14 cellular contexts compared by ENCODE assay signal in genomic region chr1:2270260-2271100, GRCh38. TPM values are rescaled to one million over a fixed set of nuclear protein-coding genes. Genes with fewer than 3 reads are reported as not detected.
DNase-seq lines count a peak whose midpoint lies in the region; ATAC-seq, FAIRE-seq and TF ChIP-seq lines count a peak whose summit lies in the region.
"Had no signal": no experiment of that assay in that cellular context is flagged by ENCODE, and none has a peak within 500 bp of the region (broad histone marks: within the 10 kb centered on the region; RNA-seq: fewer than 3 reads in every experiment).

No MANE protein-coding gene starts in this region.

- DNase-seq in NT2/D1 (ENCODE audit: low read depth, low spot score) (no peak), H1 (ENCODE audit: low read depth in 1 of 2, low spot score in 2 of 2) (no peak), lower lobe of right lung (no peak), smooth muscle cell (lab: John Stamatoyannopoulos, UW; ENCODE audit: unreplicated experiment) (peak; percentile 19), left lung (no peak), ureter (ENCODE audit: low spot score) (no peak), GM10248 (ENCODE audit: extremely low spot score) (no peak), H4 (ENCODE audit: low spot score) (no peak)
- DNase-seq: activated CD4-positive, alpha-beta T cell treated with anti-CD3 and anti-CD28 coated beads for 48 hours; activated effector memory CD4-positive, alpha-beta T cell treated with Interleukin-2 at 50 U/mL for 16 hours; CD8-positive, alpha-beta T cell; HFFc6; hippocampal formation; stimulated activated CD4-positive, alpha-beta T cell treated with anti-CD3 and anti-CD28 coated beads, Interleukin-4, amount 100 ng/mL, for 1 hour had no signal

- H3K27me3 ChIP-seq in NT2/D1 (ENCODE audit: insufficient read depth, insufficient read length) (no peaks in the 10 kb centered on the region), H1 (replicated peaks in 1 of 4; ENCODE audit: control insufficient read depth in 3 of 4, extremely low read depth in 1 of 4, insufficient read depth in 3 of 4, low read length in 3 of 4) (no peaks in the 10 kb centered on the region), lower lobe of right lung (ENCODE audit: low read depth) (no peaks in the 10 kb centered on the region), smooth muscle cell (ENCODE audit: low read depth) (no peaks in the 10 kb centered on the region), left lung (no peaks in the 10 kb centered on the region)

- no peak overlapping the region for H4K5ac ChIP-seq in H1 (ENCODE audit: insufficient read length, low read depth, low read length)

- no peak overlapping the region for H3K14ac ChIP-seq in H1 (ENCODE audit: insufficient read length)

- peak overlapping the region; percentile 48 for H3K4ac ChIP-seq in H1 (replicated peaks; ENCODE audit: insufficient read length, low read depth, low read length)

- intact Hi-C loops in lower lobe of right lung (cut with DNase I), result no loop called here
- intact Hi-C loops in left lung (cut with DNase I), result no loop called here

- ATAC-seq in lower lobe of right lung (no peak), left lung (no peak)
- ATAC-seq: CD8-positive, alpha-beta T cell had no signal

- H3K56ac ChIP-seq in H1 (replicated peaks; ENCODE audit: insufficient read length, low read depth, low read length), result no peak overlapping the region

- no peak for TF ChIP-seq RAD21 in H1 (IDR thresholded peaks at IDR 0.05 in 1 of 2, conservative IDR thresholded peaks at IDR 0.05 in 1 of 2; ENCODE audit: low read depth in 2 of 2, low read length in 2 of 2)

- no peak overlapping the region for H2AFZ ChIP-seq in H1 (ENCODE audit: low read length)
- H2AFZ ChIP-seq in smooth muscle cell (ENCODE audit: low read depth), result no peak overlapping the region

- H3K79me2 ChIP-seq in H1 (ENCODE audit: control insufficient read depth in 1 of 2, insufficient read depth in 2 of 2, low read length in 2 of 2), result peaks cover 45 to 98% of the 10 kb centered on the region in 2 experiments; a peak in 3 of 4 replicates
- peaks cover 99% of the 10 kb centered on the region for H3K79me2 ChIP-seq in smooth muscle cell (ENCODE audit: low read depth)

- H3K4me1 ChIP-seq in NT2/D1 (ENCODE audit: insufficient read depth, insufficient read length) (peaks cover 37% of the 10 kb centered on the region), H1 (replicated peaks in 1 of 4; ENCODE audit: control insufficient read depth in 3 of 4, insufficient read depth in 4 of 4, low read length in 3 of 4) (peaks cover 0 to 30% (median 20%) of the 10 kb centered on the region in 4 experiments; a peak in 5 of 7 replicates), lower lobe of right lung (peaks cover 93% of the 10 kb centered on the region), smooth muscle cell (ENCODE audit: low read depth) (peaks cover 43% of the 10 kb centered on the region), left lung (peaks cover 72 to 98% of the 10 kb centered on the region in 2 donors)

- no peak for TF ChIP-seq EP300 in H1 (IDR thresholded peaks at IDR 0.05; ENCODE audit: borderline replicate concordance in 1 of 2, low read depth in 2 of 2, low read length in 2 of 2)

- POLR2A ChIA-PET in H1 (lab: Charles Lee; ENCODE audit: partially characterized antibody) (no interaction called here), GM10248 (lab: Yijun Ruan, JAX) (no interaction called here)

- H3K4me2 ChIP-seq in H1 (ENCODE audit: insufficient read depth in 1 of 2, low read depth in 2 of 2, low read length in 2 of 2) (no peak overlapping the region), smooth muscle cell (peak overlapping the region; percentile 70)

- H3K9me3 ChIP-seq in NT2/D1 (ENCODE audit: insufficient read depth, low read length) (no peaks in the 10 kb centered on the region), H1 (ENCODE audit: insufficient read depth in 2 of 2, low read depth in 1 of 2, low read length in 1 of 2) (no peaks in the 10 kb centered on the region), lower lobe of right lung (no peaks in the 10 kb centered on the region), smooth muscle cell (replicated peaks; ENCODE audit: low read depth) (no peaks in the 10 kb centered on the region), left lung (no peaks in the 10 kb centered on the region)

- TF ChIP-seq CTCF in H1 (IDR thresholded peaks at IDR 0.05; ENCODE audit: control extremely low read depth in 1 of 3, insufficient read depth in 1 of 3, low read depth in 1 of 3, low read length in 3 of 3) (no peak), lower lobe of right lung (IDR thresholded peaks at IDR 0.05) (no peak), smooth muscle cell (IDR thresholded peaks at IDR 0.05; ENCODE audit: borderline replicate concordance, insufficient read depth, poor library complexity, severe bottlenecking) (no peak), left lung (IDR thresholded peaks at IDR 0.05) (no peak), GM10248 (IDR thresholded peaks at IDR 0.05; ENCODE audit: control extremely low read depth, extremely low read depth, low read depth, missing control alignments) (no peak)

- H4K8ac ChIP-seq in H1 (ENCODE audit: extremely low read depth, insufficient read depth, low read length), result peak overlapping the region; percentile 53; the same call in 1 of the 2 replicates

- H3F3A ChIP-seq in smooth muscle cell (ENCODE audit: low read depth), result no peaks in the 10 kb centered on the region

- H2BK5ac ChIP-seq in H1 (ENCODE audit: low read depth, low read length), result peak overlapping the region; percentile 52; the same call in 1 of the 2 replicates

- no peak overlapping the region for H2BK120ac ChIP-seq in H1 (replicated peaks; ENCODE audit: low read depth, low read length)

- H2BK20ac ChIP-seq in H1 (ENCODE audit: low read length), result no peak overlapping the region

- peak overlapping the region; percentile 32 for H3K9ac ChIP-seq in NT2/D1 (ENCODE audit: insufficient read length, low read depth)
- H3K9ac ChIP-seq in H1 (replicated peaks in 1 of 4; ENCODE audit: extremely low read depth in 1 of 4, low read depth in 3 of 4, low read length in 3 of 4), result no peak overlapping the region
- H3K9ac ChIP-seq in smooth muscle cell (ENCODE audit: low read depth), result no peak overlapping the region

- no peak overlapping the region for H3K23ac ChIP-seq in H1 (ENCODE audit: insufficient read length)

- peaks cover 6% of the 10 kb centered on the region for H3K36me3 ChIP-seq in NT2/D1 (ENCODE audit: insufficient read depth, insufficient read length, low read length)
- H3K36me3 ChIP-seq in H1 (ENCODE audit: control insufficient read depth in 2 of 4, insufficient read depth in 4 of 4, low read length in 3 of 4), result no peaks in the 10 kb centered on the region
- H3K36me3 ChIP-seq in lower lobe of right lung, result no peaks in the 10 kb centered on the region
- no peaks in the 10 kb centered on the region for H3K36me3 ChIP-seq in smooth muscle cell (ENCODE audit: low read depth)
- no peaks in the 10 kb centered on the region for H3K36me3 ChIP-seq in left lung

- H3K79me1 ChIP-seq in H1 (ENCODE audit: low read depth, low read length), result peaks cover 38% of the 10 kb centered on the region

- no peak for TF ChIP-seq POLR2A in H1 (IDR thresholded peaks at IDR 0.05; ENCODE audit: control extremely low read depth in 1 of 2, low read depth in 2 of 2, low read length in 2 of 2)

- H4K20me1 ChIP-seq in H1 (replicated peaks in 1 of 2; ENCODE audit: control insufficient read depth in 1 of 2, insufficient read depth in 2 of 2, low read length in 2 of 2) (peaks cover 37 to 76% of the 10 kb centered on the region in 2 experiments), smooth muscle cell (ENCODE audit: low read depth) (peaks cover 100% of the 10 kb centered on the region)

- no peak overlapping the region for H2BK15ac ChIP-seq in H1 (ENCODE audit: low read length)

- H2BK12ac ChIP-seq in H1 (ENCODE audit: low read depth, low read length), result peak overlapping the region; percentile 43; the same call in 1 of the 2 replicates

- H3K23me2 ChIP-seq in H1 (ENCODE audit: low read depth, low read length), result no peaks in the 10 kb centered on the region

- CTCF ChIA-PET in H1 (lab: Charles Lee; ENCODE audit: partially characterized antibody) (interaction anchor here (1.3 kb wide), 1 partner anchor 37 kb away, joined by 4 read pairs; no protein-coding TSS in a partner anchor), GM10248 (lab: Yijun Ruan, JAX) (no interaction called here)

- H3K4me3 ChIP-seq in NT2/D1 (ENCODE audit: insufficient read length, low read depth) (no peak overlapping the region), H1 (ENCODE audit: extremely low read depth in 1 of 4, insufficient read depth in 2 of 4, low read depth in 3 of 4, low read length in 4 of 4) (no peak overlapping the region), lower lobe of right lung (no peak overlapping the region), smooth muscle cell (no peak overlapping the region), left lung (no peak overlapping the region)

- FAIRE-seq in H1 (lab: Jason Lieb, UNC), result no peak

- no peak overlapping the region for H4K91ac ChIP-seq in H1 (replicated peaks; ENCODE audit: insufficient read length, low read length)

- H3K18ac ChIP-seq in H1 (ENCODE audit: extremely low read depth, low read length), result peak overlapping the region; percentile 71; the same call in 1 of the 2 replicates

- no peak overlapping the region for H2AK5ac ChIP-seq in H1 (ENCODE audit: low read depth, low read length)

- 0 out of 2 replicates have a peak overlapping the region, but pooled peaks have one; percentile 15 for H3K27ac ChIP-seq in H1 (ENCODE audit: low read depth, low read length)
- H3K27ac ChIP-seq in lower lobe of right lung, result peak overlapping the region; percentile 37
- H3K27ac ChIP-seq in smooth muscle cell (ENCODE audit: low read depth), result peak overlapping the region; percentile 13
- no peak overlapping the region for H3K27ac ChIP-seq in left lung

- 85% methylated on average over 26 of the region's 27 CpGs; no CpG with 5 or more reads in 1 of the 2 experiments for WGBS in H1 (ENCODE audit: extremely low coverage in 1 of 2, insufficient coverage in 1 of 2, insufficient read length in 1 of 2, insufficient replicate concordance in 2 of 2, low coverage in 1 of 2, low lambda C conversion rate in 2 of 2, missing lambda C conversion rate in 1 of 2), 2 experiments
- 47% methylated on average over 27 of the region's 27 CpGs for WGBS in smooth muscle cell (ENCODE audit: low lambda C conversion rate)

RNA-seq across cellular contexts. Expression of gene SKI, which starts 42.4 kb away (rescaled TPM):
- 80.2 and 87.6 TPM in 2 replicates for total RNA-seq in H1 (2021; fragmentation: NEBNext Ultra II Directional; extraction: Animal tissue kit (Norgen Biotek cat#: 25700))
- polyA plus RNA-seq in H1 (2011; rRNA removed), result 8.3 and 14.5 TPM in 2 replicates
- polyA plus RNA-seq in H1 (2011; cell fraction: cytosol; rRNA removed), result 8.6 TPM
- polyA plus RNA-seq in H1 (2011; cell fraction: nucleus; rRNA removed), result 19.2 TPM
- 24.8 to 35.9 TPM (median 32.3 TPM) in 4 replicates for polyA plus RNA-seq in H1 (2012, experiment 1 of 2)
- polyA plus RNA-seq in H1 (2012, experiment 2 of 2), result 36.5 TPM
- 40.2 TPM for polyA plus RNA-seq in H1 (2013, experiment 1 of 2)
- 39.7 TPM for polyA plus RNA-seq in H1 (2013, experiment 2 of 2)
- polyA minus RNA-seq in H1 (2011; rRNA and poly(A)+ RNA removed), result 6.3 and 7.3 TPM in 2 replicates
- polyA minus RNA-seq in H1 (2011; cell fraction: cytosol; rRNA and poly(A)+ RNA removed), result 30.0 TPM
- 27.1 TPM for polyA minus RNA-seq in H1 (2011; cell fraction: nucleus; rRNA and poly(A)+ RNA removed)
- total RNA-seq in lower lobe of right lung, result 90.0 TPM
- total RNA-seq in smooth muscle cell, result 14.4 and 19.6 TPM in 2 replicates
- polyA plus RNA-seq in smooth muscle cell, result 4.2 and 6.8 TPM in 2 replicates
- 10 to 100 TPM; 75.8 to 89.0 TPM for total RNA-seq in left lung
- 77.5 TPM for total RNA-seq in ureter
- total RNA-seq in H4 (2014; rRNA removed; shearing (Covaris generic)), result 3.3 and 172 TPM in 2 replicates

Comparison
In these comparisons a context has a peak if more than half of its experiments do, and no peak if none do; other contexts are left out.
1. H3K27ac ChIP-seq: peak in H1 (single experiment), lower lobe of right lung (single experiment) and smooth muscle cell (single experiment); none in left lung (0 of 2).